ENCODE assay signal across 22 cellular contexts in genomic region chr13:48042889-48043288, GRCh38. TPM values are rescaled to one million over a fixed set of nuclear protein-coding genes. Genes with fewer than 3 reads are reported as not detected.
DNase-seq lines count a peak whose midpoint lies in the region; ATAC-seq and TF ChIP-seq lines count a peak whose summit lies in the region.
"Had no signal": no experiment of that assay in that cellular context is flagged by ENCODE, and none has a peak within 500 bp of the region (broad histone marks: within the 10 kb centered on the region; RNA-seq: fewer than 3 reads in every experiment).

No MANE protein-coding gene starts in this region.

- H3K27ac ChIP-seq in ACC112 (ENCODE audit: low read depth, low read length), result peak overlapping the region; percentile 42; the same call in 1 of the 2 replicates
- peak overlapping the region; percentile 44 for H3K27ac ChIP-seq in CD4-positive, CD25-positive, alpha-beta regulatory T cell (ENCODE audit: insufficient read depth, low read length, poor library complexity, severe bottlenecking)
- H3K27ac ChIP-seq: esophagus squamous epithelium, thyroid gland had no signal

- H3K4me3 Mint-ChIP-seq in CD4-positive, CD25-positive, alpha-beta regulatory T cell, result peak overlapping the region in 2 of 4 donors; percentile 49 to 73
- H3K4me3 Mint-ChIP-seq in activated CD8-positive, alpha-beta T cell treated with anti-CD3 and anti-CD28 coated beads for 36 hours, result no peak overlapping the region
- H3K4me3 Mint-ChIP-seq: GM23338 had no signal

- intact Hi-C loops in activated CD8-positive, alpha-beta T cell treated with anti-CD3 and anti-CD28 coated beads for 36 hours (cut with micrococcal nuclease), result no loop called here
- intact Hi-C loops in left colon (cut with DNase I, micrococcal nuclease), result no loop called here

- H3K27ac Mint-ChIP-seq in CD4-positive, CD25-positive, alpha-beta regulatory T cell, result peak overlapping the region; percentile 39 to 89 (median 75)
- peak overlapping the region; percentile 85 for H3K27ac Mint-ChIP-seq in activated CD8-positive, alpha-beta T cell treated with anti-CD3 and anti-CD28 coated beads for 36 hours
- H3K27ac Mint-ChIP-seq: GM23338 had no signal

- CTCF ChIA-PET in activated CD8-positive, alpha-beta T cell treated with anti-CD3 and anti-CD28 coated beads for 36 hours (lab: Charles Lee), result interaction anchor here (0.7 to 1.4 kb wide), 3 partner anchors 24 to 1212 kb away, joined by 3 to 6 read pairs (median 5); partner anchors contain the start of gene MED4

- no peak for TF ChIP-seq CTCF in activated CD8-positive, alpha-beta T cell treated with anti-CD3 and anti-CD28 coated beads for 36 hours (IDR thresholded peaks at IDR 0.05)

- H3K36me3 ChIP-seq in ACC112 (ENCODE audit: insufficient read depth, low read length), result peaks cover 9% of the 10 kb centered on the region; the same call in 1 of the 2 replicates
- H3K36me3 ChIP-seq in CD4-positive, CD25-positive, alpha-beta regulatory T cell (ENCODE audit: control insufficient read depth, insufficient read depth, low read length), result peaks cover 6% of the 10 kb centered on the region

- H3K36me3 Mint-ChIP-seq in CD4-positive, CD25-positive, alpha-beta regulatory T cell, result peaks cover 9% of the 10 kb centered on the region
- H3K36me3 Mint-ChIP-seq in activated CD8-positive, alpha-beta T cell treated with anti-CD3 and anti-CD28 coated beads for 36 hours (ENCODE audit: low read depth), result peaks cover 35% of the 10 kb centered on the region

- POLR2A ChIA-PET in activated CD8-positive, alpha-beta T cell treated with anti-CD3 and anti-CD28 coated beads for 36 hours (lab: Charles Lee), result interaction anchor here (1.2 kb wide), 1 partner anchor 56 kb away, joined by 4 read pairs; no protein-coding TSS in a partner anchor

- H3K9me3 ChIP-seq in CD4-positive, CD25-positive, alpha-beta regulatory T cell (ENCODE audit: control insufficient read depth in 2 of 2, low read length in 2 of 2), result no peaks in the 10 kb centered on the region
- H3K9me3 ChIP-seq: esophagus squamous epithelium, left lung, thyroid gland had no signal

- H3K4me1 Mint-ChIP-seq in CD4-positive, CD25-positive, alpha-beta regulatory T cell, result peaks cover 16 to 44% (median 27%) of the 10 kb centered on the region in 4 donors
- H3K4me1 Mint-ChIP-seq in activated CD8-positive, alpha-beta T cell treated with anti-CD3 and anti-CD28 coated beads for 36 hours (ENCODE audit: low read depth), result peaks cover 39% of the 10 kb centered on the region

- peaks cover 21% of the 10 kb centered on the region for H3K4me1 ChIP-seq in ACC112 (ENCODE audit: control insufficient read depth, insufficient read depth, low read length, unreplicated experiment)
- H3K4me1 ChIP-seq in CD4-positive, CD25-positive, alpha-beta regulatory T cell (ENCODE audit: control insufficient read depth, insufficient read depth, low read length, poor library complexity, severe bottlenecking), result peaks cover 17% of the 10 kb centered on the region

- no peak for DNase-seq in CD4-positive, CD25-positive, alpha-beta regulatory T cell
- DNase-seq in activated CD8-positive, alpha-beta T cell treated with anti-CD3 and anti-CD28 coated beads for 36 hours, result no peak
- DNase-seq in left colon, result no peak
- DNase-seq in central memory CD4-positive, alpha-beta T cell, result no peak
- DNase-seq in SK-N-DZ (ENCODE audit: low spot score), result no peak
- DNase-seq: activated CD4-positive, CD25-positive, alpha-beta regulatory T cell treated with anti-CD3 and anti-CD28 coated beads, Interleukin-2, amount 50 U/mL, for 72 hours; activated T-cell treated with anti-CD3 and anti-CD28 coated beads for 4 hours; amygdala; caudate nucleus; effector CD8-positive, alpha-beta T cell; esophagus squamous epithelium; left lung; NCI-H1694 treated with DMSO at 0.1 percent for 48 hours; nucleus accumbens; OCI-M1; retina; SHP77; T1000; thyroid gland had no signal

- no peak overlapping the region for H2AFZ ChIP-seq in ACC112 (ENCODE audit: low read length, unreplicated experiment)
- H2AFZ ChIP-seq: GM23338 had no signal

- H3K4me3 ChIP-seq in ACC112 (ENCODE audit: low read depth, low read length), result no peak overlapping the region
- H3K4me3 ChIP-seq in CD4-positive, CD25-positive, alpha-beta regulatory T cell (ENCODE audit: low read depth, low read length), result peak overlapping the region; percentile 51
- H3K4me3 ChIP-seq: esophagus squamous epithelium, GM23338, left lung, thyroid gland had no signal

- peaks cover 15% of the 10 kb centered on the region for H3K79me2 ChIP-seq in ACC112 (ENCODE audit: control insufficient read depth, insufficient read depth, low read length, unreplicated experiment)

- ATAC-seq in CD4-positive, CD25-positive, alpha-beta regulatory T cell (ENCODE audit: low read depth in 2 of 2), result no peak
- no peak for ATAC-seq in activated CD8-positive, alpha-beta T cell treated with anti-CD3 and anti-CD28 coated beads for 36 hours
- ATAC-seq in left colon (peak; percentile 65), GM21786 (IDR thresholded peaks at IDR 0.05; ENCODE audit: unreplicated experiment) (no peak)
- ATAC-seq: GM23338, left lung had no signal

- H3K27me3 Mint-ChIP-seq in CD4-positive, CD25-positive, alpha-beta regulatory T cell, result no peaks in the 10 kb centered on the region
- H3K27me3 Mint-ChIP-seq in activated CD8-positive, alpha-beta T cell treated with anti-CD3 and anti-CD28 coated beads for 36 hours, result no peaks in the 10 kb centered on the region

- H3K27me3 ChIP-seq in ACC112 (ENCODE audit: insufficient read depth, low read length), result no peaks in the 10 kb centered on the region
- H3K27me3 ChIP-seq in CD4-positive, CD25-positive, alpha-beta regulatory T cell (ENCODE audit: control insufficient read depth, insufficient read depth, low read length), result no peaks in the 10 kb centered on the region
- H3K27me3 ChIP-seq: esophagus squamous epithelium, left lung, thyroid gland had no signal

- H3K9me3 Mint-ChIP-seq in CD4-positive, CD25-positive, alpha-beta regulatory T cell, result no peaks in the 10 kb centered on the region
- no peaks in the 10 kb centered on the region for H3K9me3 Mint-ChIP-seq in activated CD8-positive, alpha-beta T cell treated with anti-CD3 and anti-CD28 coated beads for 36 hours
- H3K9me3 Mint-ChIP-seq: GM23338 had no signal

RNA-seq across cellular contexts. Expression of gene NUDT15, which starts 5.4 kb away (rescaled TPM):
- 12.2 TPM for total RNA-seq in CD4-positive, CD25-positive, alpha-beta regulatory T cell
- 10 to 100 TPM in 1 of 4 donors, 1 to 10 TPM in 3; 7.7 to 10.4 (median 8.5) TPM for polyA plus RNA-seq in CD4-positive, CD25-positive, alpha-beta regulatory T cell
- total RNA-seq in activated CD8-positive, alpha-beta T cell treated with anti-CD3 and anti-CD28 coated beads for 36 hours, result 10 to 100 TPM; 22.8 to 23.5 TPM
- 10 to 100 TPM; 22.0 to 24.5 TPM for total RNA-seq in left colon
- polyA plus RNA-seq in SK-N-DZ (2014; cell fraction: cytosol; rRNA removed), result 65.3 and 69.4 TPM in 2 replicates
- 15.6 and 17.0 TPM in 2 replicates for polyA plus RNA-seq in SK-N-DZ (2014; cell fraction: nucleus; rRNA removed)

RNA-seq across cellular contexts. Expression of gene SUCLA2, which starts 41.8 kb away (rescaled TPM):
- total RNA-seq in CD4-positive, CD25-positive, alpha-beta regulatory T cell, result 25.8 TPM
- 10 to 100 TPM; 14.0 to 24.0 (median 17.1) TPM for polyA plus RNA-seq in CD4-positive, CD25-positive, alpha-beta regulatory T cell
- 10 to 100 TPM; 42.2 to 44.7 TPM for total RNA-seq in activated CD8-positive, alpha-beta T cell treated with anti-CD3 and anti-CD28 coated beads for 36 hours
- total RNA-seq in left colon, result 10 to 100 TPM; 53.0 to 62.3 TPM
- 63.4 and 73.2 TPM in 2 replicates for polyA plus RNA-seq in SK-N-DZ (2014; cell fraction: cytosol; rRNA removed)
- 31.7 and 33.6 TPM in 2 replicates for polyA plus RNA-seq in SK-N-DZ (2014; cell fraction: nucleus; rRNA removed)

RNA-seq across cellular contexts. Expression of gene MED4, which starts 52.0 kb away (rescaled TPM):
- 69.1 TPM for total RNA-seq in CD4-positive, CD25-positive, alpha-beta regulatory T cell
- 100 to 1,000 TPM in 1 of 4 donors, 10 to 100 TPM in 3; 83.6 to 129 (median 97.8) TPM for polyA plus RNA-seq in CD4-positive, CD25-positive, alpha-beta regulatory T cell
- 10 to 100 TPM; 53.6 to 57.2 TPM for total RNA-seq in activated CD8-positive, alpha-beta T cell treated with anti-CD3 and anti-CD28 coated beads for 36 hours
- 10 to 100 TPM; 43.6 to 47.6 TPM for total RNA-seq in left colon
- 41.1 and 51.3 TPM in 2 replicates for polyA plus RNA-seq in SK-N-DZ (2014; cell fraction: cytosol; rRNA removed)
- polyA plus RNA-seq in SK-N-DZ (2014; cell fraction: nucleus; rRNA removed), result 26.0 and 28.1 TPM in 2 replicates
